17 cellular contexts compared by ENCODE assay signal in the genomic region with DNA sequence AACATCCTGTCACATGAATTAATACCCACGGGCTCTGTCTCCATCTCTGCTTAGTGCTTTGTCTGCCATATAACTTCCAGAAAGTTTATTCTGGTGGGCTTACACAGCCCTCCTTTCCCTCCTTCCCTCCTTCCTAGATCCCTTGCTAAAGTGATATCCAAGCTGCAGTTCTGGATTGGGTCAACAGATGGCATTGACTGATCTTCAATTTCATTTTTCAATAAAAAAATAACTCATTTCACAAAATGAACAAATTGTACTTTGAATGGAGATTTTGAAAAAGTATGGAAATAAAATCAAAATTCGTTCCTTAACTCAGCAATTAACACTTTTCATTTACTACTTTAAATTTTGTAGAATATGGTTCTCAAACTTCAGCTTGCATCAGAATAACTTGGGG.
DNase-seq lines count a peak whose midpoint lies in the region; ATAC-seq and TF ChIP-seq lines count a peak whose summit lies in the region.
"Had no signal": no experiment of that assay in that cellular context is flagged by ENCODE, and none has a peak within 500 bp of the region (broad histone marks: within the 10 kb centered on the region; RNA-seq: fewer than 3 reads in every experiment).

No MANE protein-coding gene starts in this region.

- no peak overlapping the region for H3K27ac Mint-ChIP-seq in activated T-helper 1 cell treated with anti-CD3 and anti-CD28 coated beads, Interleukin-12 subunit alpha, Interleukin-12 subunit beta, Interleukin-2, Interleukin-4 antibody, amounts not matched to agents 30 ng/mL and 10 ng/mL and 1 ng/mL, durations not matched to agents 14 hours and 24 hours and 36 hours
- H3K27ac Mint-ChIP-seq: activated naive CD4-positive, alpha-beta T cell treated with anti-CD3 and anti-CD28 coated beads, Interleukin-2, amount 10 ng/mL, durations not matched to agents 7 days and 5 days; naive thymus-derived CD4-positive, alpha-beta T cell; T-helper 17 cell had no signal

- peak; percentile 28 for TF ChIP-seq CTCF in left ventricle myocardium inferior (IDR thresholded peaks at IDR 0.05; ENCODE audit: borderline replicate concordance)
- peak in 2 of 9 donors; percentile 5 to 17 for TF ChIP-seq CTCF in heart right ventricle (IDR thresholded peaks at IDR 0.05)
- peak; percentile 23 for TF ChIP-seq CTCF in fibroblast of villous mesenchyme (IDR thresholded peaks at IDR 0.05; ENCODE audit: insufficient read depth, low read depth, low read length)
- TF ChIP-seq CTCF in upper lobe of right lung (IDR thresholded peaks at IDR 0.05) = peak; percentile 17
- TF ChIP-seq CTCF in esophagus squamous epithelium (IDR thresholded peaks at IDR 0.05) = no peak

- H3K27me3 Mint-ChIP-seq in activated T-helper 1 cell treated with anti-CD3 and anti-CD28 coated beads, Interleukin-12 subunit alpha, Interleukin-12 subunit beta, Interleukin-2, Interleukin-4 antibody, amounts not matched to agents 30 ng/mL and 10 ng/mL and 1 ng/mL, durations not matched to agents 14 hours and 24 hours and 36 hours (ENCODE audit: insufficient read depth) = no peaks in the 10 kb centered on the region
- H3K27me3 Mint-ChIP-seq: activated naive CD4-positive, alpha-beta T cell treated with anti-CD3 and anti-CD28 coated beads, Interleukin-2, amount 10 ng/mL, durations not matched to agents 7 days and 5 days had no signal

- H3K4me1 ChIP-seq in left ventricle myocardium inferior (no peaks in the 10 kb centered on the region), heart right ventricle (no peaks in the 10 kb centered on the region), adipocyte (ENCODE audit: control insufficient read depth, insufficient read depth, low read length) (no peaks in the 10 kb centered on the region), upper lobe of right lung (no peaks in the 10 kb centered on the region), esophagus squamous epithelium (no peaks in the 10 kb centered on the region)

- no peaks in the 10 kb centered on the region for H3K27me3 ChIP-seq in left ventricle myocardium inferior (ENCODE audit: low read depth)
- H3K27me3 ChIP-seq in heart right ventricle = peaks cover 0 to 60% (median 0%) of the 10 kb centered on the region in 7 donors
- H3K27me3 ChIP-seq in adipocyte (replicated peaks; ENCODE audit: control insufficient read depth, insufficient read depth, low read length) = peaks cover 19% of the 10 kb centered on the region
- H3K27me3 ChIP-seq in upper lobe of right lung = no peaks in the 10 kb centered on the region
- no peaks in the 10 kb centered on the region for H3K27me3 ChIP-seq in esophagus squamous epithelium

- no peak for DNase-seq in left ventricle myocardium inferior
- DNase-seq in heart right ventricle = no peak
- DNase-seq in adipocyte (ENCODE audit: low read depth) = peak; percentile 17
- no peak for DNase-seq in fibroblast of villous mesenchyme (ENCODE audit: low read depth)
- no peak for DNase-seq in upper lobe of right lung
- no peak for DNase-seq in esophagus squamous epithelium (lab: John Stamatoyannopoulos, UW)
- DNase-seq in activated T-helper 1 cell treated with anti-CD3 and anti-CD28 coated beads, Interleukin-12 subunit alpha, Interleukin-12 subunit beta, Interleukin-2, Interleukin-4 antibody, amounts not matched to agents 30 ng/mL and 10 ng/mL and 1 ng/mL, durations not matched to agents 14 hours and 24 hours and 36 hours (ENCODE audit: low spot score) = no peak
- no peak for DNase-seq in amniotic stem cell (lab: John Stamatoyannopoulos, UW)
- DNase-seq: 8988T; activated CD4-positive, alpha-beta T cell treated with anti-CD3 and anti-CD28 coated beads for 1 hour; activated CD8-positive, alpha-beta memory T cell treated with anti-CD3 and anti-CD28 coated beads, Interleukin-2, amount 50 U/mL, for 4 hours; activated naive CD4-positive, alpha-beta T cell treated with anti-CD3 and anti-CD28 coated beads, Interleukin-2, amount 10 ng/mL, durations not matched to agents 7 days and 5 days; Calu3; left colon; naive thymus-derived CD4-positive, alpha-beta T cell; T-helper 17 cell had no signal

- H3K9me3 Mint-ChIP-seq in activated T-helper 1 cell treated with anti-CD3 and anti-CD28 coated beads, Interleukin-12 subunit alpha, Interleukin-12 subunit beta, Interleukin-2, Interleukin-4 antibody, amounts not matched to agents 30 ng/mL and 10 ng/mL and 1 ng/mL, durations not matched to agents 14 hours and 24 hours and 36 hours = no peaks in the 10 kb centered on the region
- H3K9me3 Mint-ChIP-seq: activated naive CD4-positive, alpha-beta T cell treated with anti-CD3 and anti-CD28 coated beads, Interleukin-2, amount 10 ng/mL, durations not matched to agents 7 days and 5 days; naive thymus-derived CD4-positive, alpha-beta T cell had no signal

- H3K9ac ChIP-seq in adipocyte (ENCODE audit: low read length) = no peak overlapping the region

- ATAC-seq in heart right ventricle = no peak
- no peak for ATAC-seq in upper lobe of right lung
- ATAC-seq: left colon; naive thymus-derived CD4-positive, alpha-beta T cell; Right ventricle myocardium inferior; T-helper 17 cell had no signal

- no peak for TF ChIP-seq POLR2A in esophagus squamous epithelium (IDR thresholded peaks at IDR 0.05)

- H3K36me3 ChIP-seq in left ventricle myocardium inferior = no peaks in the 10 kb centered on the region
- no peaks in the 10 kb centered on the region for H3K36me3 ChIP-seq in heart right ventricle
- H3K36me3 ChIP-seq in adipocyte (ENCODE audit: control insufficient read depth, insufficient read depth, low read length, severe bottlenecking) = no peaks in the 10 kb centered on the region
- no peaks in the 10 kb centered on the region for H3K36me3 ChIP-seq in upper lobe of right lung
- H3K36me3 ChIP-seq in esophagus squamous epithelium = no peaks in the 10 kb centered on the region

- H3K36me3 Mint-ChIP-seq in activated T-helper 1 cell treated with anti-CD3 and anti-CD28 coated beads, Interleukin-12 subunit alpha, Interleukin-12 subunit beta, Interleukin-2, Interleukin-4 antibody, amounts not matched to agents 30 ng/mL and 10 ng/mL and 1 ng/mL, durations not matched to agents 14 hours and 24 hours and 36 hours (ENCODE audit: low read depth) = no peaks in the 10 kb centered on the region
- H3K36me3 Mint-ChIP-seq: activated naive CD4-positive, alpha-beta T cell treated with anti-CD3 and anti-CD28 coated beads, Interleukin-2, amount 10 ng/mL, durations not matched to agents 7 days and 5 days; naive thymus-derived CD4-positive, alpha-beta T cell had no signal

- H3K4me3 Mint-ChIP-seq in activated T-helper 1 cell treated with anti-CD3 and anti-CD28 coated beads, Interleukin-12 subunit alpha, Interleukin-12 subunit beta, Interleukin-2, Interleukin-4 antibody, amounts not matched to agents 30 ng/mL and 10 ng/mL and 1 ng/mL, durations not matched to agents 14 hours and 24 hours and 36 hours = no peak overlapping the region
- H3K4me3 Mint-ChIP-seq: activated naive CD4-positive, alpha-beta T cell treated with anti-CD3 and anti-CD28 coated beads, Interleukin-2, amount 10 ng/mL, durations not matched to agents 7 days and 5 days; naive thymus-derived CD4-positive, alpha-beta T cell; T-helper 17 cell had no signal

- no peaks in the 10 kb centered on the region for H3K4me1 Mint-ChIP-seq in activated T-helper 1 cell treated with anti-CD3 and anti-CD28 coated beads, Interleukin-12 subunit alpha, Interleukin-12 subunit beta, Interleukin-2, Interleukin-4 antibody, amounts not matched to agents 30 ng/mL and 10 ng/mL and 1 ng/mL, durations not matched to agents 14 hours and 24 hours and 36 hours (ENCODE audit: low read depth)
- H3K4me1 Mint-ChIP-seq: activated naive CD4-positive, alpha-beta T cell treated with anti-CD3 and anti-CD28 coated beads, Interleukin-2, amount 10 ng/mL, durations not matched to agents 7 days and 5 days; T-helper 17 cell had no signal

- intact Hi-C loops in left ventricle myocardium inferior (cut with micrococcal nuclease) (no loop called here), heart right ventricle (cut with DNase I) (no loop called here), upper lobe of right lung (cut with DNase I) (no loop called here), esophagus squamous epithelium (cut with DNase I) (no loop called here)
- intact Hi-C loops in activated T-helper 1 cell treated with anti-CD3 and anti-CD28 coated beads, Interleukin-12 subunit alpha, Interleukin-12 subunit beta, Interleukin-2, Interleukin-4 antibody, amounts not matched to agents 30 ng/mL and 10 ng/mL and 1 ng/mL, durations not matched to agents 14 hours and 24 hours and 36 hours (cut with micrococcal nuclease) = no loop called here

- 22 to 24% methylated on average over 2 of the region's 2 CpGs for WGBS in heart right ventricle, 2 donors
- 5 to 14% methylated on average over 2 of the region's 2 CpGs for WGBS in esophagus squamous epithelium, 2 donors

- no peaks in the 10 kb centered on the region for H3K9me3 ChIP-seq in left ventricle myocardium inferior (replicated peaks)
- H3K9me3 ChIP-seq in heart right ventricle = no peaks in the 10 kb centered on the region
- no peaks in the 10 kb centered on the region for H3K9me3 ChIP-seq in adipocyte (ENCODE audit: control insufficient read depth, low read length)
- H3K9me3 ChIP-seq in upper lobe of right lung = no peaks in the 10 kb centered on the region
- no peaks in the 10 kb centered on the region for H3K9me3 ChIP-seq in esophagus squamous epithelium

- H3K27ac ChIP-seq in left ventricle myocardium inferior (replicated peaks) (no peak overlapping the region), heart right ventricle (no peak overlapping the region), upper lobe of right lung (no peak overlapping the region), esophagus squamous epithelium (no peak overlapping the region)

- H3K4me3 ChIP-seq in left ventricle myocardium inferior (no peak overlapping the region), heart right ventricle (no peak overlapping the region), adipocyte (ENCODE audit: low read length) (no peak overlapping the region), fibroblast of villous mesenchyme (ENCODE audit: low read depth, low read length) (no peak overlapping the region), upper lobe of right lung (no peak overlapping the region), esophagus squamous epithelium (no peak overlapping the region)

Comparison
In these comparisons a context has a peak if more than half of its experiments do, and no peak if none do; other contexts are left out.
1. CTCF ChIP-seq: peak in left ventricle myocardium inferior (single experiment), fibroblast of villous mesenchyme (single experiment) and upper lobe of right lung (single experiment); none in esophagus squamous epithelium (0 of 6).